In the genomic region with DNA sequence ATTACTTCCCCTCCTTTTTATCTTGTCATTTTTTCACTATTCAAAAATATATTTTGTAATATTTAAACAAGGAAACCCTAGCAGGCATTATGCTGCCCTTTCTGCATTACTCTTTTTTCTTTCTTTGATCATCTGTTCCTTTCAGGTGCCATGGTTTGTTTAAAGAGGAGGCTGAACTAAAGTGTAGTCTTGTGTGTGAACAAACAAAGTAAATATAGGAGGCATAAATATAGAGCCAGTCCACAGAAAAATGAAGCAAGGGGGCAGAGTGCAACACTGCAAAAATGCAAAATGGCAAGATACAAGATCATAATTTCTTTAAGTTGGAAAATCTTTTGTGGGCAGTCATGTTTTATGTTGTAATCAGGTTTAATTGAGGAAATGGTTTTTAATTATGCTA, we compare ENCODE assay signal across 23 cellular contexts.
"Had no signal": no experiment of that assay in that cellular context is flagged by ENCODE, and none has a peak within 500 bp of the region (broad histone marks: within the 10 kb centered on the region; RNA-seq: fewer than 3 reads in every experiment).

No MANE protein-coding gene starts in this region.

- DNase-seq: activated CD4-positive, alpha-beta T cell treated with anti-CD3 and anti-CD28 coated beads, Interleukin-2, amount 10 ng/mL, durations not matched to agents 7 days and 5 days; activated CD4-positive, CD25-positive, alpha-beta regulatory T cell treated with anti-CD3 and anti-CD28 coated beads, Interleukin-2, amount 50 U/mL, for 72 hours; activated CD8-positive, alpha-beta memory T cell treated with anti-CD3 and anti-CD28 coated beads, Interleukin-2, amount 10 ng/mL, durations not matched to agents 7 days and 5 days; activated CD8-positive, alpha-beta T cell treated with anti-CD3 and anti-CD28 coated beads for 36 hours; activated effector memory CD4-positive, alpha-beta T cell treated with anti-CD3 and anti-CD28 coated beads, Interleukin-2, amount 50 U/mL, for 16 hours; activated naive CD4-positive, alpha-beta T cell treated with anti-CD3 and anti-CD28 coated beads, Interleukin-2, amount 50 U/mL, for 16 hours; activated T-cell treated with anti-CD3 and anti-CD28 coated beads for 4 hours; anterior cingulate cortex; body of pancreas; head of caudate nucleus; hypothalamus; ovary; stimulated activated CD4-positive, alpha-beta T cell treated with anti-CD3 and anti-CD28 coated beads, Interleukin-12 subunit alpha, Interleukin-12 subunit beta, amount 100 ng/mL, for 4 hours; stimulated activated CD4-positive, alpha-beta T cell treated with anti-CD3 and anti-CD28 coated beads, Interleukin-4, amount 100 ng/mL, for 4 hours; stimulated activated naive CD8-positive, alpha-beta T cell treated with anti-CD3 and anti-CD28 coated beads, Interleukin-15, Interleukin-2, amounts not matched to agents 100 U/mL and 50 U/mL, for 24 hours; upper lobe of left lung; WERI-Rb-1 had no signal

- H3K27ac ChIP-seq: body of pancreas, cardiac muscle cell, epithelial cell of prostate, gastroesophageal sphincter, neutrophil, ovary, prostate gland, upper lobe of left lung, WERI-Rb-1 had no signal

- ATAC-seq: activated CD8-positive, alpha-beta memory T cell treated with anti-CD3 and anti-CD28 coated beads, Interleukin-2, amount 10 ng/mL, durations not matched to agents 7 days and 5 days; activated CD8-positive, alpha-beta T cell treated with anti-CD3 and anti-CD28 coated beads for 36 hours; body of pancreas; gastroesophageal sphincter; natural killer cell treated with Interleukin-12 subunit alpha and Interleukin-12 subunit beta and Interleukin-15 and Interleukin-18, amount 100 ng/mL, for 72 hours; stimulated activated naive CD8-positive, alpha-beta T cell treated with anti-CD3 and anti-CD28 coated beads, Interleukin-15, Interleukin-2, amounts not matched to agents 100 U/mL and 50 U/mL, for 24 hours had no signal

- H3K27me3 ChIP-seq: body of pancreas, cardiac muscle cell, gastroesophageal sphincter, neutrophil, ovary, upper lobe of left lung had no signal

- H3K9me3 ChIP-seq: body of pancreas, gastroesophageal sphincter, neutrophil, ovary, prostate gland, upper lobe of left lung had no signal

- H3K36me3 ChIP-seq: cardiac muscle cell, gastroesophageal sphincter, neutrophil, ovary, prostate gland, upper lobe of left lung, WERI-Rb-1 had no signal

- H3K4me1 ChIP-seq: body of pancreas, gastroesophageal sphincter, prostate gland, upper lobe of left lung had no signal

- H3K4me3 ChIP-seq: body of pancreas, cardiac muscle cell, gastroesophageal sphincter, ovary, prostate gland, upper lobe of left lung had no signal
